ENCODE assay signal across 26 cellular contexts in the genomic region with DNA sequence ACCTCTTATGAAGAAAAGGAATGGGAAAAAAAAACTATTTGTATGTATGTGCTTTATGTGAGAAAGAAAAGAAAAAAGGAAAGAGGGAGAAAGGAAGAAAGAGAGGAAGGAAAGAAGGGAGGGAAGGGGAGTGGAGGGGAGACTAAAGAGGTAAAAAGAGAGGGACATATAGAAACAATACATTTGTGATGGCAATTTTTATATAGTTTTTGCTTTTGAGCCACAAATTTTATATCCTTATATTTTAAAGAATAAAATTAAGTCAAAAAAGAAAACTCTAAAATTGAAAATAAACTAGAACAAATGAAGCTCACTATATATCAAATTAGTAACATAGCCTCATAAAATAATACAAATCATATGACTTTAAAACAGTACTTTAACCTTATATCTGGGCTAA.
"Had no signal": no experiment of that assay in that cellular context is flagged by ENCODE, and none has a peak within 500 bp of the region (broad histone marks: within the 10 kb centered on the region; RNA-seq: fewer than 3 reads in every experiment).

No MANE protein-coding gene starts in this region.

- DNase-seq: colonic mucosa; cortex of kidney; effector CD8-positive, alpha-beta T cell; effector memory CD8-positive, alpha-beta T cell; endodermal cell; erythroblast; esophagus squamous epithelium; foreskin fibroblast; foreskin melanocyte; gastrocnemius medialis; glutamatergic neuron; head of caudate nucleus; heart right ventricle; hippocampal formation; left cardiac atrium; left lung; left ventricle myocardium superior; lower lobe of right lung; mesenchymal stem cell; mucosa of descending colon; naive B cell had no signal

- H3K27ac ChIP-seq: colonic mucosa, epithelial cell of prostate, esophagus squamous epithelium, gastrocnemius medialis, heart right ventricle, left lung, lower lobe of right lung had no signal

- H3K4me3 ChIP-seq: colonic mucosa, esophagus squamous epithelium, gastrocnemius medialis, heart right ventricle, left lung, lower lobe of right lung, mucosa of descending colon had no signal

- FAIRE-seq: endometrium, islet of Langerhans, keratinocyte had no signal

- H3K4me1 ChIP-seq: colonic mucosa, esophagus squamous epithelium, gastrocnemius medialis, heart right ventricle, left lung, lower lobe of right lung had no signal

- ATAC-seq: effector memory CD8-positive, alpha-beta T cell; esophagus mucosa; gastrocnemius medialis; heart right ventricle; left cardiac atrium; left lung; left ventricle myocardium superior; lower lobe of right lung; mucosa of descending colon had no signal

- H3K9me3 ChIP-seq: colonic mucosa, esophagus squamous epithelium, gastrocnemius medialis, heart right ventricle, left lung, lower lobe of right lung, mucosa of descending colon had no signal

- H3K27me3 ChIP-seq: colonic mucosa, esophagus squamous epithelium, gastrocnemius medialis, heart right ventricle, left lung had no signal

- H3K36me3 ChIP-seq: colonic mucosa, esophagus squamous epithelium, gastrocnemius medialis, heart right ventricle, left lung, lower lobe of right lung had no signal
